10 cellular contexts compared by ENCODE assay signal in genomic region chr9:134026561-134026960, GRCh38. TPM values are rescaled to one million over a fixed set of nuclear protein-coding genes. Genes with fewer than 3 reads are reported as not detected.
DNase-seq lines count a peak whose midpoint lies in the region; ATAC-seq, FAIRE-seq and TF ChIP-seq lines count a peak whose summit lies in the region.
"Had no signal": no experiment of that assay in that cellular context is flagged by ENCODE, and none has a peak within 500 bp of the region (broad histone marks: within the 10 kb centered on the region; RNA-seq: fewer than 3 reads in every experiment).

No MANE protein-coding gene starts in this region.

- H3K4me1 ChIP-seq in A673 (ENCODE audit: insufficient read depth, low read length, poor library complexity, severe bottlenecking) (no peaks in the 10 kb centered on the region), HEK293 (ENCODE audit: control insufficient read depth, insufficient read depth, low read length) (0 out of 2 replicates have a peak, but pooled peaks cover 2% of the 10 kb centered on the region), astrocyte (ENCODE audit: insufficient read depth, low read length) (peaks cover 7% of the 10 kb centered on the region), mucosa of descending colon (ENCODE audit: low read depth) (peaks cover 6% of the 10 kb centered on the region)

- H3K9ac ChIP-seq in astrocyte (ENCODE audit: low read length), result no peak overlapping the region

- ATAC-seq in mucosa of descending colon (no peak), GM18907 (IDR thresholded peaks at IDR 0.05; ENCODE audit: unreplicated experiment) (no peak), HG02610 (IDR thresholded peaks at IDR 0.05; ENCODE audit: unreplicated experiment) (no peak)

- H3K4me3 Mint-ChIP-seq in astrocyte (ENCODE audit: unreplicated experiment), result peak overlapping the region; percentile 81

- H3K4me3 ChIP-seq in A673 (ENCODE audit: low read depth, low read length, poor library complexity, severe bottlenecking), result peak overlapping the region; percentile 92
- peak overlapping the region; percentile 50 for H3K4me3 ChIP-seq in HEK293 (ENCODE audit: low read depth, low read length)
- H3K4me3 ChIP-seq in astrocyte (ENCODE audit: insufficient read depth, low read depth, low read length), result no peak overlapping the region
- H3K4me3 ChIP-seq in mucosa of descending colon, result no peak overlapping the region

- CTCF ChIA-PET in A673 (lab: Charles Lee) (no interaction called here), HEK293 (lab: Yijun Ruan, JAX) (interaction anchor here (0.7 to 1.5 kb wide), 3 partner anchors 69 to 109 kb away, joined by 3 to 7 read pairs (median 4); partner anchors contain the start of gene WDR5)

- no peaks in the 10 kb centered on the region for H3K4me1 Mint-ChIP-seq in astrocyte (ENCODE audit: low read depth, unreplicated experiment)

- TF ChIP-seq CTCF in A673 (conservative IDR thresholded peaks at IDR 0.05; ENCODE audit: low read depth, low read length) (no peak), HEK293 (tag by site-specific recombination; IDR thresholded peaks at IDR 0.05) (no peak), astrocyte (IDR thresholded peaks at IDR 0.05; ENCODE audit: insufficient read depth, low read depth, low read length) (no peak), mucosa of descending colon (IDR thresholded peaks at IDR 0.05) (no peak)

- H3K27me3 ChIP-seq in A673 (replicated peaks; ENCODE audit: insufficient read depth, low read depth, low read length, poor library complexity) (no peaks in the 10 kb centered on the region), astrocyte (ENCODE audit: insufficient read depth, low read length) (no peaks in the 10 kb centered on the region)

- H3K9me3 ChIP-seq in A673 (ENCODE audit: low read depth, low read length, poor library complexity, severe bottlenecking) (no peaks in the 10 kb centered on the region), HEK293 (ENCODE audit: control insufficient read depth, insufficient read depth, low read depth, low read length) (no peaks in the 10 kb centered on the region), astrocyte (ENCODE audit: insufficient read depth, low read depth, low read length) (no peaks in the 10 kb centered on the region), mucosa of descending colon (no peaks in the 10 kb centered on the region)

- peak overlapping the region; percentile 4 for H3K27ac Mint-ChIP-seq in astrocyte (ENCODE audit: unreplicated experiment)

- FAIRE-seq in astrocyte (lab: Jason Lieb, UNC), result no peak
- FAIRE-seq: GM18507 had no signal

- H3K36me3 Mint-ChIP-seq in astrocyte (ENCODE audit: low read depth, unreplicated experiment), result peaks cover 6% of the 10 kb centered on the region

- H3K4me2 ChIP-seq in astrocyte (ENCODE audit: low read length), result peak overlapping the region; percentile 95

- H3K79me2 ChIP-seq in astrocyte (ENCODE audit: insufficient read depth, low read length), result no peaks in the 10 kb centered on the region

- peaks cover 14% of the 10 kb centered on the region for H3K36me3 ChIP-seq in A673 (ENCODE audit: insufficient read depth, low read length, poor library complexity, severe bottlenecking)
- H3K36me3 ChIP-seq in HEK293 (ENCODE audit: control insufficient read depth in 2 of 2, insufficient read depth in 1 of 2, low read length in 2 of 2), result peaks cover 0 to 45% of the 10 kb centered on the region in 2 experiments; a peak in 2 of 3 replicates
- peaks cover 2% of the 10 kb centered on the region for H3K36me3 ChIP-seq in astrocyte (ENCODE audit: insufficient read depth, low read length)
- no peaks in the 10 kb centered on the region for H3K36me3 ChIP-seq in mucosa of descending colon (ENCODE audit: low read depth)

- intact Hi-C loops in A673 (cut with micrococcal nuclease; ENCODE audit: unreplicated experiment), result no loop called here
- intact Hi-C loops in mucosa of descending colon (cut with DNase I, micrococcal nuclease), result no loop called here

- DNase-seq in A673 (ENCODE audit: low spot score) (no peak), astrocyte (ENCODE audit: low read depth) (no peak), mucosa of descending colon (peak; percentile 37 to 71 (median 52)), NCI-H1092 treated with DMSO at 0.1 percent for 48 hours (lab: John Stamatoyannopoulos, UW) (no peak), NCI-H510A (lab: John Stamatoyannopoulos, UW) (no peak)
- DNase-seq: stimulated activated naive CD4-positive, alpha-beta T cell treated with Interleukin-2 at 50 U/mL for 16 hours had no signal

- H2AFZ ChIP-seq in astrocyte (ENCODE audit: low read depth, low read length), result no peak overlapping the region

- H3K9me3 Mint-ChIP-seq in astrocyte (ENCODE audit: unreplicated experiment), result no peaks in the 10 kb centered on the region

- POLR2A ChIA-PET in A673 (lab: Charles Lee; ENCODE audit: low non-redundant PET) (no interaction called here), HEK293 (lab: Yijun Ruan, JAX) (interaction anchor here (0.9 to 1.8 kb wide), 2 partner anchors 16 to 35 kb away, joined by 3 to 4 read pairs; no protein-coding TSS in a partner anchor)

- peaks cover 19% of the 10 kb centered on the region for H4K20me1 ChIP-seq in astrocyte (ENCODE audit: insufficient read depth, low read length)

- no peaks in the 10 kb centered on the region for H3K27me3 Mint-ChIP-seq in astrocyte (ENCODE audit: low read depth, unreplicated experiment)

- no TSS peak for BruUV-seq in A673 (replicated peaks; lab: Mats Ljungman, UMichigan)

- H3K27ac ChIP-seq in A673 (ENCODE audit: low read depth, low read length, poor library complexity, severe bottlenecking), result peak overlapping the region; percentile 63
- H3K27ac ChIP-seq in HEK293 (ENCODE audit: extremely low read depth, low read depth, low read length), result no peak overlapping the region
- no peak overlapping the region for H3K27ac ChIP-seq in astrocyte (ENCODE audit: low read depth, low read length)

TF ChIP-seq in HEK293, 187 proteins besides CTCF, POLR2A, EP300 and RAD21:
- TF ChIP-seq YY1 (tag by site-specific recombination; IDR thresholded peaks at IDR 0.05), result no peak
- no peak for TF ChIP-seq ZSCAN5A (tag by site-specific recombination; IDR thresholded peaks at IDR 0.05)
- no peak for TF ChIP-seq ZNF837 (tag by site-specific recombination; IDR thresholded peaks at IDR 0.05)
- no peak for TF ChIP-seq YY2 (tag by site-specific recombination; IDR thresholded peaks at IDR 0.05)
- TF ChIP-seq ZNF560 (tag by site-specific recombination; IDR thresholded peaks at IDR 0.05; ENCODE audit: borderline replicate concordance), result no peak
- no peak for TF ChIP-seq ZSCAN4 (tag by site-specific recombination; IDR thresholded peaks at IDR 0.05)
- TF ChIP-seq ZFHX2 (tag by site-specific recombination; conservative IDR thresholded peaks at IDR 0.05), result no peak
- no peak for TF ChIP-seq ZBTB44 (tag by site-specific recombination; IDR thresholded peaks at IDR 0.05)
TF ChIP-seq in HEK293: peak in this region for 0.

RNA-seq across cellular contexts. Expression of gene BRD3OS, which starts 1.3 kb away (rescaled TPM):
- total RNA-seq in A673 (2021) (13.5 and 22.2 TPM in 2 replicates), astrocyte (20.2 and 21.7 TPM in 2 replicates), mucosa of descending colon (10 to 100 TPM in 1 of 3 donors, 1 to 10 TPM in 2; 3.6 to 17.6 (median 4.9) TPM)

RNA-seq across cellular contexts. Expression of gene VAV2, which starts 34.4 kb away (rescaled TPM):
- total RNA-seq in A673 (2021) (16.4 and 18.0 TPM in 2 replicates), astrocyte (36.5 and 41.6 TPM in 2 replicates), mucosa of descending colon (10 to 100 TPM; 29.4 to 34.8 (median 34.5) TPM)

RNA-seq across cellular contexts. Expression of gene BRD3, which starts 41.3 kb away (rescaled TPM):
- total RNA-seq in A673 (2021) (61.6 and 72.7 TPM in 2 replicates), astrocyte (39.6 and 46.7 TPM in 2 replicates), mucosa of descending colon (10 to 100 TPM; 19.4 to 56.0 (median 29.4) TPM)

Comparison
In these comparisons a context has a peak if more than half of its experiments do, and no peak if none do; other contexts are left out.
1. DNase-seq: peak in mucosa of descending colon (3 of 3); none in A673 (single experiment), astrocyte (single experiment), NCI-H1092 treated with DMSO at 0.1 percent for 48 hours (single experiment) and NCI-H510A (single experiment).
2. H3K4me3 ChIP-seq: peak in A673 (single experiment) and HEK293 (single experiment); none in astrocyte (single experiment) and mucosa of descending colon (single experiment).